In the genomic region with DNA sequence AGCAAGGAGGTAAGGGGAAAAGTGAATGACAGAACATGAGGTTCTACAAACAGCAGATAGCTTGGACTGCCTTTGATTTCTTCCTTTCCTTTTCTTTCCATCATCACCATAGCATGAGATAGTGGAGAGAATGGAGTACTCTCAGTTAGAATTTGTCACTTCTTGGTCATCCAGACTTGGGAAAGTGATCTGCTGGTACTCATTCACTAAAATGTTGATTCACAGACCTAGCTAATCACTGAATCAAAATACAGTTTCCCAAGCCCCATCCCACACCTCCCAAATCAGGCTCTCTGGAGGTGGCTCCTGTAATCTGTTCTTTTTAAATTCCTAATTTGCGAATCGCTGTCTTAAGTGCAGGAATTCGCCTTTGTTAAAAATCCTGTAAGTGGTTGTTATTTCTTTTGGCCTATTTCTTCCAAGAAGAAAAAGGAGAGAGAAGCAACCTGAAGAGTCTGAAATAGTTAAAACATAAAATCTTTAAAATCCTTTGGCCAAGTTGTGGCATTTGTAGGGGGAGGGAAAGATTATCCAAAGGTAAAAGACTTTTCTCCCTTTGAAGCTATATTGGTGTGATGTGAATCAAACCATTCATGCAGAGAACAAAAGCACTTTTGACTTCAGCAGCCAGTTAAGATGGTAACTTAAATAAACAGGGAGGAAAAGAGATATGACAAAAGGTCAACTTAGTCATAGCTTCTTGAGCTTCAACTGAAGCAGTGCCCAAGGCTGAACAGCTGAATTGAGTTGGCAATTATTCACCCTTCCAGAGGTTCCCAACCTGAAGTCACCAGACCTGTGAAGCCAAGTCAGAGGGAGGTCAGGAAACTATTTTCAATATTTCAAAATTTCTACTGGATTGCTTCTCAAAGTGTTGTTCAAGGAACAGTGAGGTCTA, we compare ENCODE assay signal across 11 cellular contexts.
DNase-seq lines count a peak whose midpoint lies in the region; ATAC-seq and TF ChIP-seq lines count a peak whose summit lies in the region.
"Had no signal": no experiment of that assay in that cellular context is flagged by ENCODE, and none has a peak within 500 bp of the region (broad histone marks: within the 10 kb centered on the region; RNA-seq: fewer than 3 reads in every experiment).

No MANE protein-coding gene starts in this region.

- DNase-seq in EL (peak; percentile 72), NCI-H460 (ENCODE audit: extremely low read depth, low read depth) (peak; percentile 40), epithelial cell of proximal tubule (ENCODE audit: low read depth) (peak; percentile 85), omental fat pad (ENCODE audit: low spot score) (no peak), NOMO-1 treated with dmso at 0.1 percent for 144 hours (lab: John Stamatoyannopoulos, UW; ENCODE audit: unreplicated experiment) (no peak), COLO668 (lab: John Stamatoyannopoulos, UW; ENCODE audit: unreplicated experiment) (no peak)
- DNase-seq: activated B cell treated with CpG ODN at 0.5 μM for 24 hours, MM.1S, nephron progenitor cell had no signal

- peak; percentile 57 for ATAC-seq in omental fat pad (ENCODE audit: low FRiP score)
- ATAC-seq in GM19397 (IDR thresholded peaks at IDR 0.05; ENCODE audit: unreplicated experiment) = no peak
- ATAC-seq in HG03175 (IDR thresholded peaks at IDR 0.05; ENCODE audit: unreplicated experiment) = no peak

- H3K4me3 ChIP-seq in epithelial cell of proximal tubule (ENCODE audit: low read depth, low read length) = no peak overlapping the region

- TF ChIP-seq CTCF in epithelial cell of proximal tubule (conservative IDR thresholded peaks at IDR 0.05; ENCODE audit: low read depth, low read length) (no peak), omental fat pad (IDR thresholded peaks at IDR 0.05) (no peak)

Comparison
In these comparisons a context has a peak if more than half of its experiments do, and no peak if none do; other contexts are left out.
1. DNase-seq: peak in EL (single experiment), NCI-H460 (single experiment) and epithelial cell of proximal tubule (single experiment); none in omental fat pad (single experiment), NOMO-1 treated with dmso at 0.1 percent for 144 hours (single experiment) and COLO668 (single experiment).